In genomic region chr6:128696651-128697391, GRCh38 we compare ENCODE assay signal across 16 cellular contexts.
DNase-seq lines count a peak whose midpoint lies in the region; ATAC-seq and TF ChIP-seq lines count a peak whose summit lies in the region.
"Had no signal": no experiment of that assay in that cellular context is flagged by ENCODE, and none has a peak within 500 bp of the region (broad histone marks: within the 10 kb centered on the region; RNA-seq: fewer than 3 reads in every experiment).

No MANE protein-coding gene starts in this region.

- TF ChIP-seq POLR2A in Peyer's patch (IDR thresholded peaks at IDR 0.05): no peak

- POLR2A ChIA-PET in AG04450 (lab: Yijun Ruan, JAX): interaction anchor here (0.6 kb wide), 1 partner anchor 203 kb away, joined by 4 read pairs; no protein-coding TSS in a partner anchor

- H3K27me3 ChIP-seq in AG04450 (ENCODE audit: control insufficient read depth, insufficient read depth, low read length) (no peaks in the 10 kb centered on the region), Peyer's patch (no peaks in the 10 kb centered on the region)
- H3K27me3 ChIP-seq: BLaER1 treated with 17β-estradiol and CSF1 and Interleukin-3, amounts not matched to agents 10 nM and 100 nM; MG63 had no signal

- TF ChIP-seq CTCF in AG04450 (IDR thresholded peaks at IDR 0.05; ENCODE audit: low read depth, low read length) (no peak), GM13976 (IDR thresholded peaks at IDR 0.05; ENCODE audit: borderline replicate concordance, control extremely low read depth, extremely low read depth, insufficient read depth, missing control alignments) (no peak), Peyer's patch (IDR thresholded peaks at IDR 0.05) (no peak)

- in situ Hi-C loops in GM13976 (cut with MboI; ENCODE audit: low sequenced_read_pairs, unreplicated experiment): no loop called here

- ATAC-seq in GM18519 (IDR thresholded peaks at IDR 0.05; ENCODE audit: low FRiP score, unreplicated experiment): no peak
- no peak for ATAC-seq in HG02610 (IDR thresholded peaks at IDR 0.05; ENCODE audit: unreplicated experiment)
- ATAC-seq: T-cell had no signal

- H3K4me3 ChIP-seq in AG04450 (ENCODE audit: low read depth, low read length) (no peak overlapping the region), Peyer's patch (no peak overlapping the region)
- H3K4me3 ChIP-seq: BLaER1 treated with 17β-estradiol and CSF1 and Interleukin-3, amounts not matched to agents 10 nM and 100 nM; MG63; prostate gland had no signal

- peak; percentile 33 for DNase-seq in AG04450 (ENCODE audit: low read depth, low spot score)
- DNase-seq in HS-5 (ENCODE audit: low read depth): peak; percentile 64
- DNase-seq in amniotic epithelial cell (ENCODE audit: low read depth): peak; percentile 63
- DNase-seq in glomerular endothelial cell (ENCODE audit: extremely low read depth, low read depth, low spot score): peak; percentile 52
- DNase-seq in GM13976 (ENCODE audit: low spot score): no peak
- no peak for DNase-seq in Peyer's patch
- DNase-seq: activated effector memory CD4-positive, alpha-beta T cell treated with anti-CD3 and anti-CD28 coated beads, Interleukin-2, amount 50 U/mL, for 16 hours; cerebellar nuclear complex; head of caudate nucleus; MG63; NCI-H524 treated with DMSO at 0.1 percent for 48 hours; T-cell had no signal

- no peak overlapping the region for H3K27ac ChIP-seq in AG04450 (ENCODE audit: low read depth, low read length)
- no peak overlapping the region for H3K27ac ChIP-seq in Peyer's patch
- H3K27ac ChIP-seq: BLaER1 treated with 17β-estradiol and CSF1 and Interleukin-3, amounts not matched to agents 10 nM and 100 nM; prostate gland had no signal

- no peaks in the 10 kb centered on the region for H3K4me1 ChIP-seq in Peyer's patch
- H3K4me1 ChIP-seq: BLaER1 treated with 17β-estradiol and CSF1 and Interleukin-3, amounts not matched to agents 10 nM and 100 nM; prostate gland had no signal

- CTCF ChIA-PET in AG04450 (lab: Charles Lee): no interaction called here

- no peaks in the 10 kb centered on the region for H3K36me3 ChIP-seq in Peyer's patch
- H3K36me3 ChIP-seq: BLaER1 treated with 17β-estradiol and CSF1 and Interleukin-3, amounts not matched to agents 10 nM and 100 nM; MG63; prostate gland had no signal

- no peaks in the 10 kb centered on the region for H3K9me3 ChIP-seq in AG04450 (ENCODE audit: control insufficient read depth, insufficient read depth, low read length)
- H3K9me3 ChIP-seq in Peyer's patch: no peaks in the 10 kb centered on the region
- H3K9me3 ChIP-seq: BLaER1 treated with 17β-estradiol and CSF1 and Interleukin-3, amounts not matched to agents 10 nM and 100 nM; prostate gland had no signal

Comparison
In these comparisons a context has a peak if more than half of its experiments do, and no peak if none do; other contexts are left out.
1. DNase-seq: peak in AG04450 (single experiment), HS-5 (single experiment), amniotic epithelial cell (single experiment) and glomerular endothelial cell (single experiment); none in GM13976 (single experiment) and Peyer's patch (0 of 3).